In the genomic region with DNA sequence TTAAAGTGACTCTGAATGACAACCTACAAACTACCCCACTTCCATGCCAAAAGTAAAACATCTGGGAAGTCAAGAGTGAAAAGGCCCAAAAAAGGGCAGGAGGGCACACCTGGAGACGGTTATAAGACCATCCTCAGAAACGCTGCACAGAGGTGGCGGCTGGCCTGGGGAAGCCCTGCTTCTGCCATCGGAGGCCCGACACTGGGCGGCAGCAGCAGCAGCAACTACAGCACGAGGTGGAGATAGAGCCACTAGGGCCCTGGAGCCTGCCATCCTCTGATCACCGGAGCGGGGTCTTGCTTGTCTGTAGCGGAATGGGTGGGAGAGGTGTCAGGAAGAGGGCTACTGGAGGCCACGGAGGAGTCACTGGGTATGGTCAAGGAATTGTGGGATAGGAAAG, we compare ENCODE assay signal across 33 cellular contexts.
"Had no signal": no experiment of that assay in that cellular context is flagged by ENCODE, and none has a peak within 500 bp of the region (broad histone marks: within the 10 kb centered on the region; RNA-seq: fewer than 3 reads in every experiment).

No MANE protein-coding gene starts in this region.

- H3K9me3 Mint-ChIP-seq: activated B cell treated with CpG ODN at 0.5 μM for 24 hours; activated CD8-positive, alpha-beta T cell treated with anti-CD3 and anti-CD28 coated beads for 36 hours; activated naive CD4-positive, alpha-beta T cell treated with anti-CD3 and anti-CD28 coated beads, Interleukin-2, amount 10 ng/mL, durations not matched to agents 7 days and 5 days; activated naive CD4-positive, alpha-beta T cell treated with anti-CD3 and anti-CD28 coated beads, Interleukin-2, amount 50 U/mL, for 72 hours; activated naive CD8-positive, alpha-beta T cell treated with anti-CD3 and anti-CD28 coated beads, Interleukin-2, amount 10 ng/mL, durations not matched to agents 7 days and 5 days; activated T-cell treated with anti-CD3 and anti-CD28 coated beads, Interleukin-2, amount 50 U/mL, for 72 hours; endodermal cell; T-helper 2 cell treated with Interferon-gamma antibody and Interleukin-4, amounts not matched to agents 5 μg/mL and 100 μg/mL, for 36 hours had no signal

- H3K27me3 ChIP-seq: ascending aorta, breast epithelium, cardiac muscle cell, colonic mucosa, foreskin keratinocyte, gastrocnemius medialis, heart left ventricle had no signal

- H3K4me3 ChIP-seq: ascending aorta, breast epithelium, cardiac muscle cell, colonic mucosa, gastrocnemius medialis, heart left ventricle had no signal

- H3K27ac Mint-ChIP-seq: activated B cell treated with CpG ODN at 0.5 μM for 24 hours; activated CD8-positive, alpha-beta T cell treated with anti-CD3 and anti-CD28 coated beads for 36 hours; activated naive CD4-positive, alpha-beta T cell treated with anti-CD3 and anti-CD28 coated beads, Interleukin-2, amount 10 ng/mL, durations not matched to agents 7 days and 5 days; activated naive CD8-positive, alpha-beta T cell treated with anti-CD3 and anti-CD28 coated beads, Interleukin-2, amount 10 ng/mL, durations not matched to agents 7 days and 5 days; activated T-cell treated with anti-CD3 and anti-CD28 coated beads, Interleukin-2, amount 50 U/mL, for 72 hours; endodermal cell; T-helper 17 cell; T-helper 2 cell treated with Interferon-gamma antibody and Interleukin-4, amounts not matched to agents 5 μg/mL and 100 μg/mL, for 36 hours had no signal

- H3K4me1 Mint-ChIP-seq: activated B cell treated with CpG ODN at 0.5 μM for 24 hours; activated naive CD4-positive, alpha-beta T cell treated with anti-CD3 and anti-CD28 coated beads, Interleukin-2, amount 10 ng/mL, durations not matched to agents 7 days and 5 days; activated naive CD8-positive, alpha-beta T cell treated with anti-CD3 and anti-CD28 coated beads, Interleukin-2, amount 10 ng/mL, durations not matched to agents 7 days and 5 days; endodermal cell; T-helper 17 cell had no signal

- H3K9me3 ChIP-seq: ascending aorta, breast epithelium, colonic mucosa, gastrocnemius medialis, heart left ventricle had no signal

- H3K4me3 Mint-ChIP-seq: activated B cell treated with CpG ODN at 0.5 μM for 24 hours; activated CD8-positive, alpha-beta T cell treated with anti-CD3 and anti-CD28 coated beads for 36 hours; activated naive CD4-positive, alpha-beta T cell treated with anti-CD3 and anti-CD28 coated beads, Interleukin-2, amount 10 ng/mL, durations not matched to agents 7 days and 5 days; activated naive CD8-positive, alpha-beta T cell treated with anti-CD3 and anti-CD28 coated beads, Interleukin-2, amount 10 ng/mL, durations not matched to agents 7 days and 5 days; activated T-cell treated with anti-CD3 and anti-CD28 coated beads, Interleukin-2, amount 50 U/mL, for 72 hours; endodermal cell; T-helper 17 cell; T-helper 2 cell treated with Interferon-gamma antibody and Interleukin-4, amounts not matched to agents 5 μg/mL and 100 μg/mL, for 36 hours had no signal

- DNase-seq: activated B cell treated with CpG ODN at 0.5 μM for 24 hours; activated CD4-positive, alpha-beta T cell treated with anti-CD3 and anti-CD28 coated beads for 48 hours; activated CD4-positive, alpha-beta T cell treated with anti-CD3 and anti-CD28 coated beads, Interleukin-2, amount 50 U/mL, for 1 hour; activated CD4-positive, alpha-beta T cell treated with anti-CD3 and anti-CD28 coated beads, Interleukin-2, amount 50 U/mL, for 48 hours; activated CD8-positive, alpha-beta memory T cell treated with anti-CD3 and anti-CD28 coated beads for 24 hours; activated CD8-positive, alpha-beta T cell treated with anti-CD3 and anti-CD28 coated beads for 36 hours; activated gamma-delta T cell; activated naive CD4-positive, alpha-beta T cell; activated naive CD4-positive, alpha-beta T cell treated with anti-CD3 and anti-CD28 coated beads, Interleukin-2, amount 10 ng/mL, durations not matched to agents 7 days and 5 days; activated naive CD8-positive, alpha-beta T cell treated with anti-CD3 and anti-CD28 coated beads, Interleukin-2, amount 10 ng/mL, durations not matched to agents 7 days and 5 days; activated T-cell treated with anti-CD3 and anti-CD28 coated beads, Interleukin-2, amount 50 U/mL, for 1 hour; activated T-cell treated with anti-CD3 and anti-CD28 coated beads, Interleukin-2, amount 50 U/mL, for 72 hours; central memory CD4-positive, alpha-beta T cell; cerebellar nuclear complex; colonic mucosa; effector CD8-positive, alpha-beta T cell; endodermal cell; foreskin keratinocyte; gastrocnemius medialis; glutamatergic neuron; heart left ventricle; T-helper 1 cell; T-helper 17 cell; T1000; WERI-Rb-1 had no signal

- H3K4me1 ChIP-seq: colonic mucosa had no signal

- ATAC-seq: activated CD4-positive, CD25-positive, alpha-beta regulatory T cell treated with anti-CD3 and anti-CD28 coated beads, Interleukin-2, amount 50 U/mL, for 24 hours; activated CD8-positive, alpha-beta T cell treated with anti-CD3 and anti-CD28 coated beads for 36 hours; activated naive CD4-positive, alpha-beta T cell treated with anti-CD3 and anti-CD28 coated beads, Interleukin-2, amount 50 U/mL, for 72 hours; activated T-cell treated with anti-CD3 and anti-CD28 coated beads, Interleukin-2, amount 50 U/mL, for 72 hours; esophagus mucosa; foreskin keratinocyte; gastrocnemius medialis; heart left ventricle; T-helper 17 cell had no signal

- H3K36me3 ChIP-seq: ascending aorta, breast epithelium, cardiac muscle cell, colonic mucosa, gastrocnemius medialis, heart left ventricle, WERI-Rb-1 had no signal

- H3K36me3 Mint-ChIP-seq: activated naive CD4-positive, alpha-beta T cell treated with anti-CD3 and anti-CD28 coated beads, Interleukin-2, amount 10 ng/mL, durations not matched to agents 7 days and 5 days; activated naive CD4-positive, alpha-beta T cell treated with anti-CD3 and anti-CD28 coated beads, Interleukin-2, amount 50 U/mL, for 72 hours; activated naive CD8-positive, alpha-beta T cell treated with anti-CD3 and anti-CD28 coated beads, Interleukin-2, amount 10 ng/mL, durations not matched to agents 7 days and 5 days; brain had no signal

- H3K27me3 Mint-ChIP-seq: activated B cell treated with CpG ODN at 0.5 μM for 24 hours; activated CD8-positive, alpha-beta T cell treated with anti-CD3 and anti-CD28 coated beads for 36 hours; activated naive CD4-positive, alpha-beta T cell treated with anti-CD3 and anti-CD28 coated beads, Interleukin-2, amount 10 ng/mL, durations not matched to agents 7 days and 5 days; brain had no signal

- H3K27ac ChIP-seq: ascending aorta, breast epithelium, cardiac muscle cell, colonic mucosa, foreskin keratinocyte, gastrocnemius medialis, heart left ventricle, WERI-Rb-1 had no signal
